In genomic region chr16:3094289-3095027, GRCh38 we compare ENCODE assay signal across 8 cellular contexts. TPM values are rescaled to one million over a fixed set of nuclear protein-coding genes. Genes with fewer than 3 reads are reported as not detected.
DNase-seq lines count a peak whose midpoint lies in the region; ATAC-seq lines count a peak whose summit lies in the region.

No MANE protein-coding gene starts in this region.

- H3K27me3 Mint-ChIP-seq in activated T-cell treated with anti-CD3 and anti-CD28 coated beads, Interleukin-2, amount 50 U/mL, for 4 hours (ENCODE audit: low read depth) = no peaks in the 10 kb centered on the region

- H3K27me3 ChIP-seq in MG63 = no peaks in the 10 kb centered on the region; the same call in 1 of the 2 replicates

- H3K4me3 ChIP-seq in MG63 = no peak overlapping the region

- no peak overlapping the region for H3K4me3 Mint-ChIP-seq in activated T-cell treated with anti-CD3 and anti-CD28 coated beads, Interleukin-2, amount 50 U/mL, for 4 hours

- peaks cover 24% of the 10 kb centered on the region for H3K4me1 Mint-ChIP-seq in activated T-cell treated with anti-CD3 and anti-CD28 coated beads, Interleukin-2, amount 50 U/mL, for 4 hours (ENCODE audit: low read depth)

- H3K9me3 ChIP-seq in MG63 = no peaks in the 10 kb centered on the region

- no peaks in the 10 kb centered on the region for H3K36me3 ChIP-seq in MG63

- peak; percentile 43 for DNase-seq in activated T-cell treated with anti-CD3 and anti-CD28 coated beads, Interleukin-2, amount 50 U/mL, for 4 hours
- DNase-seq in activated T-cell treated with anti-CD3 and anti-CD28 coated beads for 4 hours = no peak
- DNase-seq in MG63 = peak; percentile 12
- DNase-seq in activated CD4-positive, alpha-beta T cell treated with anti-CD3 and anti-CD28 coated beads for 4 hours = peak; percentile 47 to 60
- DNase-seq in fibroblast of peridontal ligament (ENCODE audit: extremely low read depth) = peak; percentile 38
- DNase-seq in stimulated activated CD4-positive, alpha-beta T cell treated with anti-CD3 and anti-CD28 coated beads, Interleukin-2, amount 100 ng/mL, for 4 hours (ENCODE audit: low read depth) = peak; percentile 33
- DNase-seq in NCI-H524 treated with DMSO at 0.1 percent for 48 hours (lab: John Stamatoyannopoulos, UW) = no peak

- peak; percentile 42 to 52 for ATAC-seq in activated T-cell treated with anti-CD3 and anti-CD28 coated beads, Interleukin-2, amount 50 U/mL, for 4 hours
- no peak for ATAC-seq in GM18873 (IDR thresholded peaks at IDR 0.05; ENCODE audit: low FRiP score, unreplicated experiment)

- H3K36me3 Mint-ChIP-seq in activated T-cell treated with anti-CD3 and anti-CD28 coated beads, Interleukin-2, amount 50 U/mL, for 4 hours (ENCODE audit: insufficient read depth) = no peaks in the 10 kb centered on the region

- H3K9me3 Mint-ChIP-seq in activated T-cell treated with anti-CD3 and anti-CD28 coated beads, Interleukin-2, amount 50 U/mL, for 4 hours = no peaks in the 10 kb centered on the region

RNA-seq across cellular contexts. Expression of gene ZSCAN10, which starts 4.6 kb away (rescaled TPM):
- under 1 TPM in 2 of 3 donors, not detected in 1; 0.11 TPM for total RNA-seq in activated T-cell treated with anti-CD3 and anti-CD28 coated beads, Interleukin-2, amount 50 U/mL, for 4 hours
- not detected in 2 replicates for total RNA-seq in MG63 (2014; rRNA removed; shearing (Covaris generic); ENCODE audit: low replicate concordance)

RNA-seq across cellular contexts. Expression of gene ZNF205, which starts 17.9 kb away (rescaled TPM):
- under 1 TPM in 2 of 3 donors, not detected in 1; 0.18 to 0.57 TPM for total RNA-seq in activated T-cell treated with anti-CD3 and anti-CD28 coated beads, Interleukin-2, amount 50 U/mL, for 4 hours
- 15.5 and 22.6 TPM in 2 replicates for total RNA-seq in MG63 (2014; rRNA removed; shearing (Covaris generic); ENCODE audit: low replicate concordance)

RNA-seq across cellular contexts. Expression of gene IL32, which starts 29.0 kb away (rescaled TPM):
- 100 to 1,000 TPM; 585 to 715 (median 696) TPM for total RNA-seq in activated T-cell treated with anti-CD3 and anti-CD28 coated beads, Interleukin-2, amount 50 U/mL, for 4 hours
- total RNA-seq in MG63 (2014; rRNA removed; shearing (Covaris generic); ENCODE audit: low replicate concordance) = 4.4 and 11.5 TPM in 2 replicates

RNA-seq across cellular contexts. Expression of gene ZNF213, which starts 40.4 kb away (rescaled TPM):
- 10 to 100 TPM in 1 of 3 donors, 1 to 10 TPM in 2; 9.8 to 12.0 (median 9.9) TPM for total RNA-seq in activated T-cell treated with anti-CD3 and anti-CD28 coated beads, Interleukin-2, amount 50 U/mL, for 4 hours
- total RNA-seq in MG63 (2014; rRNA removed; shearing (Covaris generic); ENCODE audit: low replicate concordance) = 2.8 and 11.9 TPM in 2 replicates

RNA-seq across cellular contexts. Expression of gene MMP25, which starts 48.1 kb away (rescaled TPM):
- under 1 TPM; 0.46 to 0.84 (median 0.66) TPM for total RNA-seq in activated T-cell treated with anti-CD3 and anti-CD28 coated beads, Interleukin-2, amount 50 U/mL, for 4 hours
- total RNA-seq in MG63 (2014; rRNA removed; shearing (Covaris generic); ENCODE audit: low replicate concordance) = not detected in 2 replicates

Comparison
In these comparisons a context has a peak if more than half of its experiments do, and no peak if none do; other contexts are left out.
1. DNase-seq: peak in activated T-cell treated with anti-CD3 and anti-CD28 coated beads, Interleukin-2, amount 50 U/mL, for 4 hours (single experiment), MG63 (single experiment), activated CD4-positive, alpha-beta T cell treated with anti-CD3 and anti-CD28 coated beads for 4 hours (2 of 2), fibroblast of peridontal ligament (single experiment) and stimulated activated CD4-positive, alpha-beta T cell treated with anti-CD3 and anti-CD28 coated beads, Interleukin-2, amount 100 ng/mL, for 4 hours (single experiment); none in activated T-cell treated with anti-CD3 and anti-CD28 coated beads for 4 hours (single experiment) and NCI-H524 treated with DMSO at 0.1 percent for 48 hours (single experiment).
2. RNA of gene ZNF205, which starts 17.9 kb away (total RNA-seq): 15.5 to 22.6 TPM in MG63; 0.18 to 0.57 TPM in activated T-cell treated with anti-CD3 and anti-CD28 coated beads, Interleukin-2, amount 50 U/mL, for 4 hours; every median in the first group is over 10 times any median in the second.
3. RNA of gene IL32, which starts 29.0 kb away (total RNA-seq): 585 to 715 TPM in activated T-cell treated with anti-CD3 and anti-CD28 coated beads, Interleukin-2, amount 50 U/mL, for 4 hours; 4.4 to 11.5 TPM in MG63; every median in the first group is over 10 times any median in the second.